In genomic region chr11:65208785-65209710, GRCh38 we compare ENCODE assay signal across 1 cellular context.
TF ChIP-seq lines count a peak whose summit lies in the region.

No MANE protein-coding gene starts in this region.

TF ChIP-seq in HepG2, 621 proteins besides CTCF, POLR2A, EP300 and RAD21:
- no peak for TF ChIP-seq SKIL (CRISPR knock-in tag; IDR thresholded peaks at IDR 0.05; ENCODE audit: borderline replicate concordance)
- no peak for TF ChIP-seq ZNF563 (CRISPR knock-in tag; IDR thresholded peaks at IDR 0.05)
- no peak for TF ChIP-seq GLMP (CRISPR knock-in tag; IDR thresholded peaks at IDR 0.05; ENCODE audit: borderline replicate concordance)
- TF ChIP-seq AKAP8 (CRISPR knock-in tag; IDR thresholded peaks at IDR 0.05), result no peak
- TF ChIP-seq GFI1 (CRISPR knock-in tag; IDR thresholded peaks at IDR 0.05; ENCODE audit: borderline replicate concordance), result no peak
- no peak for TF ChIP-seq ZNF773 (CRISPR knock-in tag; IDR thresholded peaks at IDR 0.05; ENCODE audit: borderline replicate concordance)
